Comparison of ENCODE assay signal across 8 cellular contexts in genomic region chr3:136750209-136750921, GRCh38. TPM values are rescaled to one million over a fixed set of nuclear protein-coding genes. Genes with fewer than 3 reads are reported as not detected.
A peak's percentile ranks its signal among the peaks of the same experiment; 100 is the strongest.
DNase-seq lines count a peak whose midpoint lies in the region; ATAC-seq, FAIRE-seq and TF ChIP-seq lines count a peak whose summit lies in the region.

No MANE protein-coding gene starts in this region.

- no peak for TF ChIP-seq EP300 in H1 (IDR thresholded peaks at IDR 0.05; ENCODE audit: borderline replicate concordance in 1 of 2, low read depth in 2 of 2, low read length in 2 of 2)

- H4K5ac ChIP-seq in H1 (ENCODE audit: insufficient read length, low read depth, low read length) = peak overlapping the region; percentile 87

- CTCF ChIA-PET in H1 (lab: Charles Lee; ENCODE audit: partially characterized antibody) = interaction anchor here (1.8 kb wide), 1 partner anchor 359 kb away, joined by 4 read pairs; no protein-coding TSS in a partner anchor

- TF ChIP-seq CTCF in H1 (IDR thresholded peaks at IDR 0.05; ENCODE audit: control extremely low read depth in 1 of 3, insufficient read depth in 1 of 3, low read depth in 1 of 3, low read length in 3 of 3) (no peak), neural progenitor cell (IDR thresholded peaks at IDR 0.05) (no peak)

- DNase-seq in NCI-H146 treated with DMSO at 0.1 percent for 48 hours (lab: John Stamatoyannopoulos, UW; ENCODE audit: unreplicated experiment) (peak; percentile 11), NCI-H146 (lab: John Stamatoyannopoulos, UW) (no peak), RPMI7951 (ENCODE audit: low read depth) (peak; percentile 19), H1 (ENCODE audit: low read depth in 1 of 2, low spot score in 2 of 2) (peak in 1 of 2 experiments; percentile 29), neural progenitor cell (ENCODE audit: low spot score) (no peak), mucosa of gallbladder (ENCODE audit: low spot score) (no peak)

- H3K36me3 ChIP-seq in H1 (ENCODE audit: control insufficient read depth in 2 of 4, insufficient read depth in 4 of 4, low read length in 3 of 4) = no peaks in the 10 kb centered on the region
- H3K36me3 ChIP-seq in neural progenitor cell = no peaks in the 10 kb centered on the region

- peaks cover 0 to 2% of the 10 kb centered on the region in 2 experiments for H4K20me1 ChIP-seq in H1 (replicated peaks in 1 of 2; ENCODE audit: control insufficient read depth in 1 of 2, insufficient read depth in 2 of 2, low read length in 2 of 2)
- no peaks in the 10 kb centered on the region for H4K20me1 ChIP-seq in neural progenitor cell (ENCODE audit: low read depth)

- H4K8ac ChIP-seq in H1 (ENCODE audit: extremely low read depth, insufficient read depth, low read length) = no peak overlapping the region

- H3K27me3 Mint-ChIP-seq in neural progenitor cell (ENCODE audit: insufficient read depth, low read depth) = peaks cover 8% of the 10 kb centered on the region

- H2BK20ac ChIP-seq in H1 (ENCODE audit: low read length) = no peak overlapping the region

- no peak overlapping the region for H2BK15ac ChIP-seq in H1 (ENCODE audit: low read length)

- H2BK120ac ChIP-seq in H1 (replicated peaks; ENCODE audit: low read depth, low read length) = no peak overlapping the region

- WGBS in H1 (ENCODE audit: extremely low coverage in 1 of 2, insufficient coverage in 1 of 2, insufficient read length in 1 of 2, insufficient replicate concordance in 2 of 2, low coverage in 1 of 2, low lambda C conversion rate in 2 of 2, missing lambda C conversion rate in 1 of 2), 2 experiments = 54% methylated on average over 8 of the region's 8 CpGs; no CpG with 5 or more reads in 1 of the 2 experiments

- no peak overlapping the region for H3K14ac ChIP-seq in H1 (ENCODE audit: insufficient read length)

- H3K4me1 ChIP-seq in H1 (replicated peaks in 1 of 4; ENCODE audit: control insufficient read depth in 3 of 4, insufficient read depth in 4 of 4, low read length in 3 of 4) (peaks cover 3 to 18% (median 7%) of the 10 kb centered on the region in 4 experiments; a peak in 5 of 7 replicates), neural progenitor cell (peaks cover 40% of the 10 kb centered on the region)

- no peak overlapping the region for H2AFZ ChIP-seq in H1 (ENCODE audit: low read length)
- H2AFZ ChIP-seq in neural progenitor cell (replicated peaks) = no peak overlapping the region

- H2BK5ac ChIP-seq in H1 (ENCODE audit: low read depth, low read length) = no peak overlapping the region

- TF ChIP-seq POLR2A in H1 (IDR thresholded peaks at IDR 0.05; ENCODE audit: control extremely low read depth in 1 of 2, low read depth in 2 of 2, low read length in 2 of 2) = no peak

- no peak overlapping the region for H2BK12ac ChIP-seq in H1 (ENCODE audit: low read depth, low read length)

- H3K9me3 ChIP-seq in H1 (ENCODE audit: insufficient read depth in 2 of 2, low read depth in 1 of 2, low read length in 1 of 2) (no peaks in the 10 kb centered on the region), neural progenitor cell (ENCODE audit: low read depth) (no peaks in the 10 kb centered on the region)

- H3K27ac ChIP-seq in H1 (ENCODE audit: low read depth, low read length) (no peak overlapping the region), neural progenitor cell (peak overlapping the region; percentile 99)

- no peak overlapping the region for H3K56ac ChIP-seq in H1 (replicated peaks; ENCODE audit: insufficient read length, low read depth, low read length)

- ATAC-seq in HG02981 (IDR thresholded peaks at IDR 0.05; ENCODE audit: unreplicated experiment) (no peak), GM18867 (IDR thresholded peaks at IDR 0.05; ENCODE audit: unreplicated experiment) (no peak)

- peaks cover 4% of the 10 kb centered on the region for H3K36me3 Mint-ChIP-seq in neural progenitor cell

- no peak overlapping the region for H4K91ac ChIP-seq in H1 (replicated peaks; ENCODE audit: insufficient read length, low read length)

- no peak overlapping the region; the same call in 1 of the 2 replicates for H3K18ac ChIP-seq in H1 (ENCODE audit: extremely low read depth, low read length)

- no peak overlapping the region for H3K4ac ChIP-seq in H1 (replicated peaks; ENCODE audit: insufficient read length, low read depth, low read length)

- H3K27ac Mint-ChIP-seq in neural progenitor cell = peak overlapping the region; percentile 99

- H3K79me1 ChIP-seq in H1 (ENCODE audit: low read depth, low read length) = no peaks in the 10 kb centered on the region

- H3K9me3 Mint-ChIP-seq in neural progenitor cell = peaks cover 6% of the 10 kb centered on the region

- FAIRE-seq in H1 (lab: Jason Lieb, UNC) = no peak

- peaks cover 8% of the 10 kb centered on the region for H3K23me2 ChIP-seq in H1 (ENCODE audit: low read depth, low read length)

- H3K4me3 ChIP-seq in H1 (ENCODE audit: extremely low read depth in 1 of 4, insufficient read depth in 2 of 4, low read depth in 3 of 4, low read length in 4 of 4) (peak overlapping the region; percentile 62 to 90 (median 71); a peak in 7 of 8 replicates), neural progenitor cell (peak overlapping the region; percentile 77)

- POLR2A ChIA-PET in H1 (lab: Charles Lee; ENCODE audit: partially characterized antibody) = interaction anchor here (0.7 kb wide), 1 partner anchor 9 kb away, joined by 3 read pairs; no protein-coding TSS in a partner anchor

- H3K4me3 Mint-ChIP-seq in neural progenitor cell = peak overlapping the region; percentile 94

- peaks cover 43% of the 10 kb centered on the region for H3K4me1 Mint-ChIP-seq in neural progenitor cell

- peaks cover 38% of the 10 kb centered on the region for H3F3A ChIP-seq in neural progenitor cell (ENCODE audit: low read depth)

- H3K27me3 ChIP-seq in H1 (replicated peaks in 1 of 4; ENCODE audit: control insufficient read depth in 3 of 4, extremely low read depth in 1 of 4, insufficient read depth in 3 of 4, low read length in 3 of 4) (no peaks in the 10 kb centered on the region), neural progenitor cell (no peaks in the 10 kb centered on the region)

- H3K79me2 ChIP-seq in H1 (ENCODE audit: control insufficient read depth in 1 of 2, insufficient read depth in 2 of 2, low read length in 2 of 2) (peaks cover 13 to 57% of the 10 kb centered on the region in 2 experiments), neural progenitor cell (ENCODE audit: low read depth) (peaks cover 71% of the 10 kb centered on the region)

- no peak overlapping the region for H3K23ac ChIP-seq in H1 (ENCODE audit: insufficient read length)

- H2AK5ac ChIP-seq in H1 (ENCODE audit: low read depth, low read length) = no peak overlapping the region

- peak overlapping the region; percentile 78 to 82 for H3K4me2 ChIP-seq in H1 (ENCODE audit: insufficient read depth in 1 of 2, low read depth in 2 of 2, low read length in 2 of 2)
- peak overlapping the region; percentile 82 for H3K4me2 ChIP-seq in neural progenitor cell

- TF ChIP-seq RAD21 in H1 (IDR thresholded peaks at IDR 0.05 in 1 of 2, conservative IDR thresholded peaks at IDR 0.05 in 1 of 2; ENCODE audit: low read depth in 2 of 2, low read length in 2 of 2) = no peak

- H3K9ac ChIP-seq in H1 (replicated peaks in 1 of 4; ENCODE audit: extremely low read depth in 1 of 4, low read depth in 3 of 4, low read length in 3 of 4) = peak overlapping the region in 1 of 4 experiments; percentile 54; a peak in 3 of 7 replicates
- H3K9ac ChIP-seq in neural progenitor cell = peak overlapping the region; percentile 81

TF ChIP-seq in H1, 55 proteins besides CTCF, POLR2A, EP300 and RAD21 (continues in another document):
- TF ChIP-seq ASH2L (IDR thresholded peaks at IDR 0.05; ENCODE audit: low read length) (no peak), KDM4A (IDR thresholded peaks at IDR 0.05; ENCODE audit: low read depth, low read length, severe bottlenecking) (no peak), SAP30 (IDR thresholded peaks at IDR 0.05; ENCODE audit: insufficient read depth, insufficient replicate concordance, low read length) (no peak), RFX5 (IDR thresholded peaks at IDR 0.05; ENCODE audit: borderline replicate concordance, low read depth, low read length) (no peak), TCF12 (IDR thresholded peaks at IDR 0.05; ENCODE audit: low read depth, low read length) (no peak), MAFK (IDR thresholded peaks at IDR 0.05; ENCODE audit: low read depth, low read length) (no peak), RNF2 (IDR thresholded peaks at IDR 0.05; ENCODE audit: borderline replicate concordance, low read depth, low read length, missing control alignments, poor library complexity, severe bottlenecking) (no peak), POU5F1 (IDR thresholded peaks at IDR 0.05; ENCODE audit: low read depth, low read length) (no peak), GTF2F1 (IDR thresholded peaks at IDR 0.05; ENCODE audit: borderline replicate concordance, low read depth, low read length) (no peak), E2F6 (IDR thresholded peaks at IDR 0.05) (no peak), SP2 (IDR thresholded peaks at IDR 0.05; ENCODE audit: low read length) (no peak)

RNA-seq across cellular contexts. Expression of gene STAG1, which starts 1.8 kb away (rescaled TPM):
- 39.7 and 42.5 TPM in 2 replicates for total RNA-seq in RPMI7951 (2014; rRNA removed; shearing (Covaris generic))
- total RNA-seq in H1 (2021; fragmentation: NEBNext Ultra II Directional; extraction: Animal tissue kit (Norgen Biotek cat#: 25700)) = 20.7 and 23.4 TPM in 2 replicates
- polyA plus RNA-seq in H1 (2011; rRNA removed) = 2.2 and 4.6 TPM in 2 replicates
- polyA plus RNA-seq in H1 (2011; cell fraction: cytosol; rRNA removed) = 6.1 TPM
- 2.5 TPM for polyA plus RNA-seq in H1 (2011; cell fraction: nucleus; rRNA removed)
- 5.4 to 12.2 TPM (median 8.0 TPM) in 4 replicates for polyA plus RNA-seq in H1 (2012, experiment 1 of 2)
- 0.63 TPM for polyA plus RNA-seq in H1 (2012, experiment 2 of 2)
- polyA plus RNA-seq in H1 (2013, experiment 1 of 2) = 6.9 TPM
- polyA plus RNA-seq in H1 (2013, experiment 2 of 2) = 6.6 TPM
- polyA minus RNA-seq in H1 (2011; rRNA and poly(A)+ RNA removed) = 12.8 and 16.7 TPM in 2 replicates
- 7.7 TPM for polyA minus RNA-seq in H1 (2011; cell fraction: cytosol; rRNA and poly(A)+ RNA removed)
- polyA minus RNA-seq in H1 (2011; cell fraction: nucleus; rRNA and poly(A)+ RNA removed) = 27.8 TPM
- total RNA-seq in neural progenitor cell (ENCODE audit: low replicate concordance) (23.8 and 38.3 TPM in 2 replicates), mucosa of gallbladder (26.0 TPM)

Comparison
In these comparisons a context has a peak if more than half of its experiments do, and no peak if none do; other contexts are left out.
1. DNase-seq: peak in NCI-H146 treated with DMSO at 0.1 percent for 48 hours (single experiment) and RPMI7951 (single experiment); none in NCI-H146 (single experiment), neural progenitor cell (single experiment) and mucosa of gallbladder (single experiment).